In genomic region chr7:371779-372545, GRCh38 we compare ENCODE assay signal across 1 cellular context.
TF ChIP-seq lines count a peak whose summit lies in the region.

No MANE protein-coding gene starts in this region.

TF ChIP-seq in H1, 55 proteins besides CTCF, POLR2A, EP300 and RAD21 (continued from another document):
- no peak for TF ChIP-seq CHD7 (IDR thresholded peaks at IDR 0.05; ENCODE audit: insufficient replicate concordance, low read length)
- TF ChIP-seq MAX (IDR thresholded peaks at IDR 0.05) = no peak
- TF ChIP-seq ZNF274 (IDR thresholded peaks at IDR 0.05; ENCODE audit: borderline replicate concordance, extremely low read depth, low read length) = no peak
- no peak for TF ChIP-seq TAF1 (IDR thresholded peaks at IDR 0.05; ENCODE audit: low read depth, low read length)
- TF ChIP-seq SIX5 (IDR thresholded peaks at IDR 0.05; ENCODE audit: low read depth, low read length) = no peak
- no peak for TF ChIP-seq SP4 (IDR thresholded peaks at IDR 0.05; ENCODE audit: low read length)
